Comparison of ENCODE assay signal across 19 cellular contexts in genomic region chr2:160555420-160555819, GRCh38.
DNase-seq lines count a peak whose midpoint lies in the region; ATAC-seq, FAIRE-seq and TF ChIP-seq lines count a peak whose summit lies in the region.
"Had no signal": no experiment of that assay in that cellular context is flagged by ENCODE, and none has a peak within 500 bp of the region (broad histone marks: within the 10 kb centered on the region; RNA-seq: fewer than 3 reads in every experiment).

No MANE protein-coding gene starts in this region.

- H3K36me3 ChIP-seq in HCT116 (ENCODE audit: control insufficient read depth in 1 of 2, insufficient read depth in 2 of 2, low read length in 2 of 2) (no peaks in the 10 kb centered on the region), keratinocyte (ENCODE audit: control insufficient read depth in 2 of 2, extremely low read depth in 1 of 2, insufficient read depth in 2 of 2, low read length in 2 of 2) (no peaks in the 10 kb centered on the region)
- H3K36me3 ChIP-seq: BLaER1 treated with 17β-estradiol and CSF1 and Interleukin-3, amounts not matched to agents 10 nM and 100 nM had no signal

- H3K4me3 Mint-ChIP-seq in activated CD4-positive, alpha-beta T cell treated with anti-CD3 and anti-CD28 coated beads for 36 hours = no peak overlapping the region
- H3K4me3 Mint-ChIP-seq: B cell; CD8-positive, alpha-beta T cell; H9 had no signal

- intact Hi-C loops in activated CD4-positive, alpha-beta T cell treated with anti-CD3 and anti-CD28 coated beads for 36 hours (cut with DNase I, micrococcal nuclease) = no loop called here
- intact Hi-C loops in HCT116 (cut with micrococcal nuclease) = no loop called here
- intact Hi-C loops in dorsolateral prefrontal cortex (cut with DNase I) = no loop called here

- no peak overlapping the region for H3K27ac ChIP-seq in HCT116 (ENCODE audit: low read depth, low read length)
- no peak overlapping the region for H3K27ac ChIP-seq in keratinocyte (ENCODE audit: control insufficient read depth, insufficient read depth, low read length)
- no peak overlapping the region for H3K27ac ChIP-seq in dorsolateral prefrontal cortex
- H3K27ac ChIP-seq: 22Rv1; BLaER1 treated with 17β-estradiol and CSF1 and Interleukin-3, amounts not matched to agents 10 nM and 100 nM had no signal

- H3K9me2 ChIP-seq in HCT116 (ENCODE audit: insufficient read depth) = no peaks in the 10 kb centered on the region

- TF ChIP-seq RAD21 in HCT116 (IDR thresholded peaks at IDR 0.05; ENCODE audit: low read depth) = no peak

- no TSS peak for BruUV-seq in HCT116 (replicated peaks; lab: Mats Ljungman, UMichigan)

- no peaks in the 10 kb centered on the region for H4K20me1 ChIP-seq in HCT116 (ENCODE audit: insufficient read depth)
- no peaks in the 10 kb centered on the region for H4K20me1 ChIP-seq in keratinocyte (ENCODE audit: control insufficient read depth, extremely low read depth, insufficient read depth, low read length)
- H4K20me1 ChIP-seq: BLaER1 treated with 17β-estradiol and CSF1 and Interleukin-3, amounts not matched to agents 10 nM and 100 nM had no signal

- no peaks in the 10 kb centered on the region for H3K9me1 ChIP-seq in keratinocyte (ENCODE audit: control insufficient read depth, extremely low read depth, insufficient read depth, low read length)

- peak overlapping the region; percentile 35 for H2AFZ ChIP-seq in HCT116 (ENCODE audit: low read depth, low read length, poor library complexity, severe bottlenecking)
- H2AFZ ChIP-seq in keratinocyte (ENCODE audit: control insufficient read depth, low read length) = no peak overlapping the region

- RAD21 ChIA-PET in HCT116 (lab: Charles Lee; ENCODE audit: low non-redundant PET in 1 of 2, low total read pairs in 2 of 2, uncharacterized antibody in 2 of 2, unreplicated experiment in 2 of 2) = no interaction called here

- H3K79me2 ChIP-seq in HCT116 (ENCODE audit: insufficient read depth, low read length) (no peaks in the 10 kb centered on the region), keratinocyte (ENCODE audit: control insufficient read depth, insufficient read depth, low read length) (no peaks in the 10 kb centered on the region)

- H3K4me1 Mint-ChIP-seq in activated CD4-positive, alpha-beta T cell treated with anti-CD3 and anti-CD28 coated beads for 36 hours = peaks cover 9% of the 10 kb centered on the region
- H3K4me1 Mint-ChIP-seq: B cell had no signal

- ATAC-seq in activated CD4-positive, alpha-beta T cell treated with anti-CD3 and anti-CD28 coated beads for 36 hours = peak; percentile 36
- ATAC-seq in HCT116 (no peak), GM18511 (IDR thresholded peaks at IDR 0.05; ENCODE audit: unreplicated experiment) (no peak)
- ATAC-seq: CD8-positive, alpha-beta T cell; GM12878 had no signal

- H3K27me3 ChIP-seq in HCT116 (ENCODE audit: insufficient read depth, low read length) = no peaks in the 10 kb centered on the region
- H3K27me3 ChIP-seq in keratinocyte (ENCODE audit: control insufficient read depth, extremely low read depth, insufficient read depth, low read length) = no peaks in the 10 kb centered on the region
- H3K27me3 ChIP-seq in dorsolateral prefrontal cortex = peaks cover 0 to 8% (median 0%) of the 10 kb centered on the region in 45 donors
- H3K27me3 ChIP-seq: BLaER1 treated with 17β-estradiol and CSF1 and Interleukin-3, amounts not matched to agents 10 nM and 100 nM had no signal

- CTCF ChIA-PET in activated CD4-positive, alpha-beta T cell treated with anti-CD3 and anti-CD28 coated beads for 36 hours (lab: Charles Lee) = interaction anchor here (0.5 to 1.0 kb wide), 2 partner anchors 9 to 576 kb away, joined by 3 to 4 read pairs; no protein-coding TSS in a partner anchor
- CTCF ChIA-PET in HCT116 (lab: Charles Lee) = no interaction called here

- peaks cover 1% of the 10 kb centered on the region for H3K27me3 Mint-ChIP-seq in activated CD4-positive, alpha-beta T cell treated with anti-CD3 and anti-CD28 coated beads for 36 hours

- H3K4me1 ChIP-seq in HCT116 (ENCODE audit: control insufficient read depth in 1 of 2, insufficient read depth in 2 of 2, low read length in 2 of 2) (no peaks in the 10 kb centered on the region), keratinocyte (ENCODE audit: control insufficient read depth, extremely low read depth, insufficient read depth, low read length) (no peaks in the 10 kb centered on the region)

- H3K4me2 ChIP-seq in HCT116 (ENCODE audit: low read length) (no peak overlapping the region), keratinocyte (ENCODE audit: control insufficient read depth, extremely low read depth, insufficient read depth, low read depth, low read length) (no peak overlapping the region)
- H3K4me2 ChIP-seq: BLaER1 treated with 17β-estradiol and CSF1 and Interleukin-3, amounts not matched to agents 10 nM and 100 nM had no signal

- POLR2A ChIA-PET in activated CD4-positive, alpha-beta T cell treated with anti-CD3 and anti-CD28 coated beads for 36 hours (lab: Charles Lee) = no interaction called here
- POLR2A ChIA-PET in HCT116 (lab: Charles Lee) = no interaction called here

- H3K27ac Mint-ChIP-seq in activated CD4-positive, alpha-beta T cell treated with anti-CD3 and anti-CD28 coated beads for 36 hours = no peak overlapping the region
- H3K27ac Mint-ChIP-seq: B cell; CD8-positive, alpha-beta T cell; H9 had no signal

- peak; percentile 13 for FAIRE-seq in keratinocyte (lab: Jason Lieb, UNC)
- FAIRE-seq: GM12878, H1 had no signal

- H3K9ac ChIP-seq in HCT116 (ENCODE audit: low read length) (no peak overlapping the region), keratinocyte (ENCODE audit: control insufficient read depth, extremely low read depth, insufficient read depth, low read length) (no peak overlapping the region)
- H3K9ac ChIP-seq: BLaER1 treated with 17β-estradiol and CSF1 and Interleukin-3, amounts not matched to agents 10 nM and 100 nM had no signal

- no peaks in the 10 kb centered on the region for H3K9me3 ChIP-seq in HCT116 (ENCODE audit: control insufficient read depth in 1 of 2, insufficient read depth in 1 of 2, low read depth in 1 of 2, low read length in 2 of 2)
- no peaks in the 10 kb centered on the region for H3K9me3 ChIP-seq in keratinocyte (ENCODE audit: control insufficient read depth, low read depth, low read length)

- DNase-seq in activated CD4-positive, alpha-beta T cell treated with anti-CD3 and anti-CD28 coated beads for 36 hours = no peak
- DNase-seq in activated CD4-positive, alpha-beta T cell treated with anti-CD3 and anti-CD28 coated beads, Interleukin-2, amount 50 U/mL, for 4 hours = no peak
- no peak for DNase-seq in HCT116 (ENCODE audit: low read depth, low spot score)
- peak; percentile 50 for DNase-seq in epithelial cell of esophagus (ENCODE audit: low read depth)
- DNase-seq in keratinocyte (ENCODE audit: low read depth, low spot score) = peak; percentile 11
- DNase-seq in NCI-H187 treated with DMSO at 0.1 percent for 48 hours (lab: John Stamatoyannopoulos, UW) = no peak
- DNase-seq in dorsolateral prefrontal cortex = no peak
- DNase-seq: CD8-positive, alpha-beta T cell; DMS 273 treated with DMSO at 0.1 percent for 48 hours; DMS53; DND-41; EL; H9 had no signal

- H3K36me3 Mint-ChIP-seq in activated CD4-positive, alpha-beta T cell treated with anti-CD3 and anti-CD28 coated beads for 36 hours (ENCODE audit: low read depth) = no peaks in the 10 kb centered on the region
- H3K36me3 Mint-ChIP-seq: CD8-positive, alpha-beta T cell had no signal

- TF ChIP-seq POLR2A in HCT116 (IDR thresholded peaks at IDR 0.05; ENCODE audit: borderline replicate concordance, extremely low read depth, insufficient read depth, insufficient read length) = no peak

- H3K4me3 ChIP-seq in HCT116 (replicated peaks in 1 of 2; ENCODE audit: low read depth in 1 of 2, low read length in 2 of 2) (no peak overlapping the region), epithelial cell of esophagus (ENCODE audit: low read length) (no peak overlapping the region), keratinocyte (ENCODE audit: control insufficient read depth in 2 of 3, extremely low read depth in 1 of 3, insufficient read depth in 2 of 3, low read depth in 1 of 3, low read length in 3 of 3) (no peak overlapping the region), dorsolateral prefrontal cortex (no peak overlapping the region)
- H3K4me3 ChIP-seq: BLaER1 treated with 17β-estradiol and CSF1 and Interleukin-3, amounts not matched to agents 10 nM and 100 nM; GM12878 had no signal

- H3K9me3 Mint-ChIP-seq in activated CD4-positive, alpha-beta T cell treated with anti-CD3 and anti-CD28 coated beads for 36 hours (ENCODE audit: low read depth) = no peaks in the 10 kb centered on the region
- H3K9me3 Mint-ChIP-seq: CD8-positive, alpha-beta T cell; H9 had no signal

- no peak for TF ChIP-seq CTCF in HCT116 (IDR thresholded peaks at IDR 0.05 in 2 of 3, conservative IDR thresholded peaks at IDR 0.05 in 1 of 3; ENCODE audit: borderline replicate concordance in 1 of 3, insufficient read depth in 1 of 3, low read depth in 2 of 3, low read length in 2 of 3)
- TF ChIP-seq CTCF in epithelial cell of esophagus (IDR thresholded peaks at IDR 0.05; ENCODE audit: insufficient read depth, low read depth, low read length, missing control alignments) = no peak
- no peak for TF ChIP-seq CTCF in keratinocyte (optimal IDR thresholded peaks at IDR 0.05 in 1 of 3, IDR thresholded peaks at IDR 0.05 in 1 of 3, conservative IDR thresholded peaks at IDR 0.05 in 1 of 3; ENCODE audit: extremely low read depth in 1 of 3, insufficient read depth in 2 of 3, low read length in 3 of 3)
- no peak for TF ChIP-seq CTCF in dorsolateral prefrontal cortex (IDR thresholded peaks at IDR 0.05 in 54 of 56, conservative IDR thresholded peaks at IDR 0.05 in 2 of 56; ENCODE audit: low read depth in 1 of 56, partially characterized antibody in 56 of 56)

- dilution Hi-C loops in keratinocyte (cut with MboI; ENCODE audit: extremely low pct_ligation_motif_present, low sequenced_read_pairs) = no loop called here

TF ChIP-seq in HCT116, 20 proteins besides CTCF, POLR2A, EP300 and RAD21 (continues in another document):
- TF ChIP-seq CBX3 (IDR thresholded peaks at IDR 0.05; ENCODE audit: low read depth) (no peak), MAX (IDR thresholded peaks at IDR 0.05) (no peak), TCF7L2 (IDR thresholded peaks at IDR 0.05; ENCODE audit: borderline replicate concordance, extremely low read depth, insufficient read depth, insufficient read length) (no peak), EGR1 (IDR thresholded peaks at IDR 0.05; ENCODE audit: low read depth) (no peak), ATF3 (IDR thresholded peaks at IDR 0.05) (no peak), FOSL1 (IDR thresholded peaks at IDR 0.05; ENCODE audit: low read depth) (no peak), EZH2 (IDR thresholded peaks at IDR 0.05) (no peak), EZH2phosphoT487 (IDR thresholded peaks at IDR 0.05; ENCODE audit: borderline replicate concordance) (no peak), ELF1 (IDR thresholded peaks at IDR 0.05; ENCODE audit: borderline replicate concordance, low read depth) (no peak)

Comparison
In these comparisons a context has a peak if more than half of its experiments do, and no peak if none do; other contexts are left out.
1. DNase-seq: peak in epithelial cell of esophagus (single experiment) and keratinocyte (single experiment); none in activated CD4-positive, alpha-beta T cell treated with anti-CD3 and anti-CD28 coated beads for 36 hours (single experiment), activated CD4-positive, alpha-beta T cell treated with anti-CD3 and anti-CD28 coated beads, Interleukin-2, amount 50 U/mL, for 4 hours (0 of 2), HCT116 (single experiment), NCI-H187 treated with DMSO at 0.1 percent for 48 hours (single experiment) and dorsolateral prefrontal cortex (0 of 10).